Comparison of ENCODE assay signal across 16 cellular contexts in genomic region chr12:80058586-80058985, GRCh38. TPM values are rescaled to one million over a fixed set of nuclear protein-coding genes. Genes with fewer than 3 reads are reported as not detected.
DNase-seq lines count a peak whose midpoint lies in the region; ATAC-seq and TF ChIP-seq lines count a peak whose summit lies in the region.
"Had no signal": no experiment of that assay in that cellular context is flagged by ENCODE, and none has a peak within 500 bp of the region (broad histone marks: within the 10 kb centered on the region; RNA-seq: fewer than 3 reads in every experiment).

No MANE protein-coding gene starts in this region.

- H3K36me3 ChIP-seq in HEK293 (ENCODE audit: control insufficient read depth in 2 of 2, insufficient read depth in 1 of 2, low read length in 2 of 2): no peaks in the 10 kb centered on the region
- H3K36me3 ChIP-seq: BLaER1, HAP-1 had no signal

- no peak overlapping the region for H3K4me3 ChIP-seq in HEK293 (ENCODE audit: low read depth, low read length)
- H3K4me3 ChIP-seq: BLaER1, HAP-1 had no signal

- ATAC-seq in HG03108 (IDR thresholded peaks at IDR 0.05; ENCODE audit: unreplicated experiment): no peak

- no peaks in the 10 kb centered on the region for H3K4me1 Mint-ChIP-seq in osteocyte (ENCODE audit: unreplicated experiment)
- H3K4me1 Mint-ChIP-seq: CD14-positive monocyte had no signal

- no peak overlapping the region for H3K4me3 Mint-ChIP-seq in osteocyte (ENCODE audit: unreplicated experiment)
- H3K4me3 Mint-ChIP-seq: CD14-positive monocyte; CD4-positive, alpha-beta memory T cell; HFFc6 had no signal

- no peaks in the 10 kb centered on the region for H3K9me3 Mint-ChIP-seq in osteocyte (ENCODE audit: unreplicated experiment)
- H3K9me3 Mint-ChIP-seq: CD4-positive, alpha-beta memory T cell; HFFc6 had no signal

- POLR2A ChIA-PET in HEK293 (lab: Yijun Ruan, JAX): no interaction called here

- no peak for TF ChIP-seq CTCF in HEK293 (tag by site-specific recombination; IDR thresholded peaks at IDR 0.05)
- no peak for TF ChIP-seq CTCF in osteocyte (IDR thresholded peaks at IDR 0.05)

- H3K27ac Mint-ChIP-seq in osteocyte (ENCODE audit: unreplicated experiment): no peak overlapping the region
- H3K27ac Mint-ChIP-seq: CD14-positive monocyte; CD4-positive, alpha-beta memory T cell; HFFc6 had no signal

- H3K4me1 ChIP-seq in HEK293 (ENCODE audit: control insufficient read depth, insufficient read depth, low read length): peaks cover 3% of the 10 kb centered on the region
- H3K4me1 ChIP-seq: BLaER1 had no signal

- no peaks in the 10 kb centered on the region for H3K9me3 ChIP-seq in HEK293 (ENCODE audit: control insufficient read depth, insufficient read depth, low read depth, low read length)
- H3K9me3 ChIP-seq: BLaER1, HAP-1 had no signal

- no peaks in the 10 kb centered on the region for H3K36me3 Mint-ChIP-seq in osteocyte (ENCODE audit: unreplicated experiment)
- H3K36me3 Mint-ChIP-seq: CD14-positive monocyte; CD4-positive, alpha-beta memory T cell had no signal

- no peak overlapping the region for H3K27ac ChIP-seq in HEK293 (ENCODE audit: extremely low read depth, low read depth, low read length)
- peak overlapping the region; percentile 48 for H3K27ac ChIP-seq in angular gyrus (ENCODE audit: low read depth, low read length)
- H3K27ac ChIP-seq: BLaER1 had no signal

- peak; percentile 12 to 19 for DNase-seq in NCI-H526 (lab: John Stamatoyannopoulos, UW)
- no peak for DNase-seq in NCI-H526 treated with DMSO at 0.1 percent for 48 hours (lab: John Stamatoyannopoulos, UW)
- DNase-seq in osteocyte (ENCODE audit: extremely low spot score, unreplicated experiment): no peak
- no peak for DNase-seq in EL
- DNase-seq: 8988T; CD4-positive, alpha-beta memory T cell; DMS153; DND-41; HFFc6; IMR-90 had no signal

- CTCF ChIA-PET in HEK293 (lab: Yijun Ruan, JAX): no interaction called here

- no peaks in the 10 kb centered on the region for H3K27me3 Mint-ChIP-seq in osteocyte (ENCODE audit: unreplicated experiment)

TF ChIP-seq in HEK293, 187 proteins besides CTCF, POLR2A, EP300 and RAD21:
- no peak for TF ChIP-seq ZNF776 (tag by site-specific recombination; IDR thresholded peaks at IDR 0.05; ENCODE audit: borderline replicate concordance)
- peak; percentile 23; the same call in 1 of the 2 replicates for TF ChIP-seq OSR2 (tag by site-specific recombination; IDR thresholded peaks at IDR 0.05)

RNA-seq across cellular contexts. Expression of gene OTOGL, which starts 40.8 kb away (rescaled TPM):
- total RNA-seq in osteocyte: 0.19 and 0.21 TPM in 2 replicates
- total RNA-seq: CD4-positive, alpha-beta memory T cell had no signal

Comparison
In these comparisons a context has a peak if more than half of its experiments do, and no peak if none do; other contexts are left out.
1. DNase-seq: peak in NCI-H526 (2 of 2); none in NCI-H526 treated with DMSO at 0.1 percent for 48 hours (single experiment), osteocyte (single experiment) and EL (single experiment).